Comparison of ENCODE assay signal across 25 cellular contexts in genomic region chr13:108902557-108903155, GRCh38.
DNase-seq lines count a peak whose midpoint lies in the region; ATAC-seq, FAIRE-seq and TF ChIP-seq lines count a peak whose summit lies in the region.
"Had no signal": no experiment of that assay in that cellular context is flagged by ENCODE, and none has a peak within 500 bp of the region (broad histone marks: within the 10 kb centered on the region; RNA-seq: fewer than 3 reads in every experiment).

No MANE protein-coding gene starts in this region.

- DNase-seq in COLO829 (ENCODE audit: low spot score) (peak; percentile 76), MM.1S (peak; percentile 31), bronchial epithelial cell (ENCODE audit: low read depth) (peak; percentile 68), foreskin keratinocyte (peak in 1 of 2 donors; percentile 69), uterus (no peak), sigmoid colon (no peak), esophagus squamous epithelium (lab: John Stamatoyannopoulos, UW) (no peak)
- no peak for DNase-seq in stimulated activated CD4-positive, alpha-beta T cell treated with anti-CD3 and anti-CD28 coated beads, Interleukin-12 subunit alpha, Interleukin-12 subunit beta, amount 100 ng/mL, for 4 hours
- DNase-seq: activated CD4-positive, alpha-beta T cell treated with anti-CD3 and anti-CD28 coated beads, Interleukin-2, amount 50 U/mL, for 48 hours; activated CD8-positive, alpha-beta memory T cell treated with anti-CD3 and anti-CD28 coated beads, Interleukin-2, amount 50 U/mL, for 4 hours; DMS79 treated with DMSO at 0.1 percent for 48 hours; effector CD4-positive, alpha-beta T cell; NCI-H2171 treated with DMSO at 0.1 percent for 48 hours; NCI-H526 treated with DMSO at 0.1 percent for 48 hours; psoas muscle; stimulated activated CD4-positive, alpha-beta T cell treated with anti-CD3 and anti-CD28 coated beads, Interleukin-2, amount 100 ng/mL, for 24 hours; substantia nigra; T-helper 9 cell had no signal

- WGBS in sigmoid colon, 2 donors: 85 to 87% methylated on average over 6 of the region's 6 CpGs
- WGBS in esophagus squamous epithelium, 2 donors: 51 to 54% methylated on average over 6 of the region's 6 CpGs

- H3K4me3 ChIP-seq in MM.1S (ENCODE audit: low read length): no peak overlapping the region
- H3K4me3 ChIP-seq in bronchial epithelial cell (ENCODE audit: low read depth, low read length): no peak overlapping the region
- no peak overlapping the region for H3K4me3 ChIP-seq in uterus
- H3K4me3 ChIP-seq in sigmoid colon: no peak overlapping the region
- no peak overlapping the region for H3K4me3 ChIP-seq in esophagus squamous epithelium
- H3K4me3 ChIP-seq: GM23338, K562, psoas muscle, skin epidermis had no signal

- intact Hi-C loops in uterus (cut with DNase I; ENCODE audit: low total_unique reads) (no loop called here), sigmoid colon (cut with DNase I) (no loop called here), esophagus squamous epithelium (cut with DNase I) (no loop called here)

- no peaks in the 10 kb centered on the region for H3K27me3 ChIP-seq in MM.1S (replicated peaks; ENCODE audit: insufficient read depth, low read length)
- no peaks in the 10 kb centered on the region for H3K27me3 ChIP-seq in bronchial epithelial cell (ENCODE audit: control insufficient read depth, insufficient read depth, low read length)
- H3K27me3 ChIP-seq in foreskin keratinocyte: no peaks in the 10 kb centered on the region
- H3K27me3 ChIP-seq in uterus: no peaks in the 10 kb centered on the region
- H3K27me3 ChIP-seq in sigmoid colon: no peaks in the 10 kb centered on the region
- no peaks in the 10 kb centered on the region for H3K27me3 ChIP-seq in esophagus squamous epithelium
- H3K27me3 ChIP-seq: neutrophil had no signal

- TF ChIP-seq POLR2A in uterus (IDR thresholded peaks at IDR 0.05) (no peak), sigmoid colon (IDR thresholded peaks at IDR 0.05) (no peak), esophagus squamous epithelium (IDR thresholded peaks at IDR 0.05) (no peak)

- H3K4me1 ChIP-seq in MM.1S (ENCODE audit: low read length): no peaks in the 10 kb centered on the region
- H3K4me1 ChIP-seq in foreskin keratinocyte: no peaks in the 10 kb centered on the region
- H3K4me1 ChIP-seq in uterus: no peaks in the 10 kb centered on the region
- no peaks in the 10 kb centered on the region for H3K4me1 ChIP-seq in sigmoid colon
- H3K4me1 ChIP-seq in esophagus squamous epithelium: no peaks in the 10 kb centered on the region
- H3K4me1 ChIP-seq: psoas muscle had no signal

- H3K27ac ChIP-seq in MM.1S (ENCODE audit: low read length) (no peak overlapping the region), foreskin keratinocyte (no peak overlapping the region), uterus (no peak overlapping the region), sigmoid colon (no peak overlapping the region), esophagus squamous epithelium (no peak overlapping the region)
- H3K27ac ChIP-seq: neutrophil, psoas muscle, skin epidermis had no signal

- FAIRE-seq in bronchial epithelial cell (lab: Jason Lieb, UNC): no peak
- FAIRE-seq: K562 had no signal

- H3K36me3 ChIP-seq in MM.1S (replicated peaks; ENCODE audit: insufficient read depth, low read length): no peaks in the 10 kb centered on the region
- H3K36me3 ChIP-seq in bronchial epithelial cell (ENCODE audit: control insufficient read depth, insufficient read depth, low read length): no peaks in the 10 kb centered on the region
- no peaks in the 10 kb centered on the region for H3K36me3 ChIP-seq in uterus
- no peaks in the 10 kb centered on the region for H3K36me3 ChIP-seq in sigmoid colon
- H3K36me3 ChIP-seq in esophagus squamous epithelium: no peaks in the 10 kb centered on the region
- H3K36me3 ChIP-seq: neutrophil had no signal

- no peaks in the 10 kb centered on the region for H3K9me2 ChIP-seq in MM.1S (replicated peaks; ENCODE audit: insufficient read depth, low read length)

- H3K9me3 ChIP-seq in MM.1S (replicated peaks; ENCODE audit: insufficient read depth, low read length): no peaks in the 10 kb centered on the region
- H3K9me3 ChIP-seq in uterus: no peaks in the 10 kb centered on the region
- H3K9me3 ChIP-seq in sigmoid colon: no peaks in the 10 kb centered on the region
- H3K9me3 ChIP-seq in esophagus squamous epithelium: no peaks in the 10 kb centered on the region
- H3K9me3 ChIP-seq: neutrophil, psoas muscle had no signal

- ATAC-seq in foreskin keratinocyte: peak; percentile 88
- ATAC-seq: esophagus mucosa; GM23338; K562; psoas muscle; Right ventricle myocardium inferior; stimulated activated effector memory CD8-positive, alpha-beta T cell treated with anti-CD3 and anti-CD28 coated beads, Interleukin-12 subunit alpha, Interleukin-12 subunit beta, amount 100 ng/mL, for 72 hours had no signal

- TF ChIP-seq CTCF in MM.1S (IDR thresholded peaks at IDR 0.05; ENCODE audit: low read length) (no peak), bronchial epithelial cell (IDR thresholded peaks at IDR 0.05; ENCODE audit: insufficient read depth, low read length, severe bottlenecking) (no peak), foreskin keratinocyte (conservative IDR thresholded peaks at IDR 0.05) (no peak), uterus (IDR thresholded peaks at IDR 0.05) (no peak), sigmoid colon (IDR thresholded peaks at IDR 0.05) (no peak), esophagus squamous epithelium (IDR thresholded peaks at IDR 0.05) (no peak)

- H2AFZ ChIP-seq in MM.1S (ENCODE audit: low read length): no peak overlapping the region
- H2AFZ ChIP-seq: GM23338 had no signal

- H3K9ac ChIP-seq in MM.1S (ENCODE audit: low read length): no peak overlapping the region

- TF ChIP-seq EP300 in sigmoid colon (IDR thresholded peaks at IDR 0.05): no peak

- no peaks in the 10 kb centered on the region for H3F3A ChIP-seq in MM.1S (ENCODE audit: insufficient read depth, low read length)

- no peak overlapping the region for H3K4me2 ChIP-seq in MM.1S (ENCODE audit: low read depth, low read length)
- H3K4me2 ChIP-seq: GM23338 had no signal

- no peaks in the 10 kb centered on the region for H3K79me2 ChIP-seq in MM.1S (ENCODE audit: low read length)

- no peaks in the 10 kb centered on the region for H4K20me1 ChIP-seq in MM.1S (ENCODE audit: insufficient read depth, low read length)

Comparison
In these comparisons a context has a peak if more than half of its experiments do, and no peak if none do; other contexts are left out.
1. DNase-seq: peak in COLO829 (single experiment), MM.1S (single experiment) and bronchial epithelial cell (single experiment); none in stimulated activated CD4-positive, alpha-beta T cell treated with anti-CD3 and anti-CD28 coated beads, Interleukin-12 subunit alpha, Interleukin-12 subunit beta, amount 100 ng/mL, for 4 hours (single experiment), uterus (0 of 2), sigmoid colon (single experiment) and esophagus squamous epithelium (single experiment).